ENCODE assay signal across 18 cellular contexts in genomic region chr2:235627682-235628081, GRCh38.
"Had no signal": no experiment of that assay in that cellular context is flagged by ENCODE, and none has a peak within 500 bp of the region (broad histone marks: within the 10 kb centered on the region; RNA-seq: fewer than 3 reads in every experiment).

No MANE protein-coding gene starts in this region.

- DNase-seq: activated B cell treated with CpG ODN at 0.5 μM for 24 hours; activated CD4-positive, alpha-beta memory T cell treated with anti-CD3 and anti-CD28 coated beads for 36 hours; activated CD4-positive, alpha-beta T cell treated with anti-CD3 and anti-CD28 coated beads for 4 hours; activated gamma-delta T cell treated with Interleukin-2 at 50 U/mL for 16 hours; activated T-cell treated with anti-CD3 and anti-CD28 coated beads for 4 hours; erythroblast; mammary epithelial cell; midbrain; nephron progenitor cell; occipital lobe; retina; stimulated activated CD4-positive, alpha-beta T cell treated with anti-CD3 and anti-CD28 coated beads, Interleukin-4, amount 100 ng/mL, for 4 hours; thyroid gland had no signal

- H3K4me1 Mint-ChIP-seq: activated B cell treated with CpG ODN at 0.5 μM for 24 hours; stimulated activated memory B cell treated with anti-CD40 and anti-IgM and Interleukin-4, amounts not matched to agents 10 μg/mL and 1 μg/mL and 100 μg/mL, for 72 hours had no signal

- H3K27me3 ChIP-seq: cardiac muscle cell, hepatocyte, thyroid gland had no signal

- H3K27ac ChIP-seq: cardiac muscle cell, hepatocyte, thyroid gland had no signal

- H3K9me3 Mint-ChIP-seq: activated T-helper 1 cell treated with anti-CD3 and anti-CD28 coated beads, Interleukin-12 subunit alpha, Interleukin-12 subunit beta, Interleukin-2, Interleukin-4 antibody, amounts not matched to agents 30 ng/mL and 10 ng/mL and 1 ng/mL, durations not matched to agents 14 hours and 24 hours and 36 hours had no signal

- H3K4me3 Mint-ChIP-seq: activated B cell treated with CpG ODN at 0.5 μM for 24 hours; activated CD4-positive, alpha-beta memory T cell treated with anti-CD3 and anti-CD28 coated beads for 36 hours; activated naive CD8-positive, alpha-beta T cell; activated T-helper 1 cell treated with anti-CD3 and anti-CD28 coated beads, Interleukin-12 subunit alpha, Interleukin-12 subunit beta, Interleukin-2, Interleukin-4 antibody, amounts not matched to agents 30 ng/mL and 10 ng/mL and 1 ng/mL, durations not matched to agents 14 hours and 24 hours and 36 hours; nephron progenitor cell; stimulated activated memory B cell treated with anti-CD40 and anti-IgM and Interleukin-4, amounts not matched to agents 10 μg/mL and 1 μg/mL and 100 μg/mL, for 72 hours had no signal

- H3K27ac Mint-ChIP-seq: activated B cell treated with CpG ODN at 0.5 μM for 24 hours; activated CD4-positive, alpha-beta memory T cell treated with anti-CD3 and anti-CD28 coated beads for 36 hours; activated naive CD8-positive, alpha-beta T cell; activated T-helper 1 cell treated with anti-CD3 and anti-CD28 coated beads, Interleukin-12 subunit alpha, Interleukin-12 subunit beta, Interleukin-2, Interleukin-4 antibody, amounts not matched to agents 30 ng/mL and 10 ng/mL and 1 ng/mL, durations not matched to agents 14 hours and 24 hours and 36 hours; nephron progenitor cell; stimulated activated memory B cell treated with anti-CD40 and anti-IgM and Interleukin-4, amounts not matched to agents 10 μg/mL and 1 μg/mL and 100 μg/mL, for 72 hours had no signal

- H3K27me3 Mint-ChIP-seq: activated B cell treated with CpG ODN at 0.5 μM for 24 hours; stimulated activated memory B cell treated with anti-CD40 and anti-IgM and Interleukin-4, amounts not matched to agents 10 μg/mL and 1 μg/mL and 100 μg/mL, for 72 hours had no signal

- H3K36me3 Mint-ChIP-seq: activated CD4-positive, alpha-beta memory T cell treated with anti-CD3 and anti-CD28 coated beads for 36 hours; activated naive CD8-positive, alpha-beta T cell; stimulated activated memory B cell treated with anti-CD40 and anti-IgM and Interleukin-4, amounts not matched to agents 10 μg/mL and 1 μg/mL and 100 μg/mL, for 72 hours had no signal

- H3K36me3 ChIP-seq: cardiac muscle cell, thyroid gland had no signal

- H3K9me3 ChIP-seq: thyroid gland had no signal

- ATAC-seq: stimulated activated memory B cell treated with anti-CD40 and anti-IgM and Interleukin-4, amounts not matched to agents 10 μg/mL and 1 μg/mL and 100 μg/mL, for 72 hours had no signal

- H3K4me3 ChIP-seq: cardiac muscle cell, hepatocyte, thyroid gland had no signal
